8 cellular contexts compared by ENCODE assay signal in the genomic region with DNA sequence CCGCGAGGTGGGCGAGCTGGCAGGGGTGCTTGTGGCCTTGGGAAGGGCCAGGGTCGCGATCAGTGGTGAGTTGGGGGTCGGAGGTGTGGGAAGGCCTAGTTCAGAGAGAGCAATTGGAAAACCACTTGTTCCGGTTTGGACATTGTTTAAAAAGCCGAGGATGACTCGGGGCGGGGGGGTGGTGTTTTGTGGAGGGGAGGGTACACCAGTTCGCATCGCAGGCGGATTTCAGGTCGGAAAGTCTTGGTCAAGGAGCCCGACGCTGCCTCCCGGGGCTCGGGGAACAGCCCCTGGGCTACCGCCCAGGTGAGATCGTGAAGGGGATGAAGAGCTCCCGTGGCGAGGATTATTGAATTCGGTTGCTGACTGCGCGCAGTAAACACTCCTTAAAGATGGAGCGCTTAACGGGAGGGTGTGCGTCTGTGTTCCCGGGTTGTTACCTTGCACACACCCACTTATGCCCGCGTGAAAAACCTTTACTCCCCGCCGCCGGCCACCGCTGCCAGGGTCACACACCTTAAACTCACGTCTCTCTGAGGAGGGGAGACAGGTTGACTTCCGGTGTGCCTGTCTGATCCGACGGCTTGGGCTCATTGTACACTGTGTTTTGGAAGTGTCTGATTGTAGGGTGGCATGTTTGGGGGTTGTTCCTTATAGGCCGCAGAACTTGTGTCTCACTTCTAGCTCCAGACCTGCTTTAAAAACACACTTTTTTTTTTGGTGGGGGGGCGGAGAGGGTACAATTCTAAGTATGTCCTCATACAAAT.
A peak's percentile ranks its signal among the peaks of the same experiment; 100 is the strongest.
DNase-seq lines count a peak whose midpoint lies in the region; ATAC-seq and TF ChIP-seq lines count a peak whose summit lies in the region.

No MANE protein-coding gene starts in this region.

- H2AFZ ChIP-seq in smooth muscle cell (ENCODE audit: low read depth) = peak overlapping the region; percentile 88

- H3K9ac ChIP-seq in NT2/D1 (ENCODE audit: insufficient read length, low read depth) (peak overlapping the region; percentile 85), smooth muscle cell (ENCODE audit: low read depth) (peak overlapping the region; percentile 78)

- H3K4me1 ChIP-seq in NT2/D1 (ENCODE audit: insufficient read depth, insufficient read length) = peaks cover 2% of the 10 kb centered on the region
- no peaks in the 10 kb centered on the region for H3K4me1 ChIP-seq in smooth muscle cell (ENCODE audit: low read depth)

- H3K4me2 ChIP-seq in smooth muscle cell = peak overlapping the region; percentile 89

- peaks cover 23% of the 10 kb centered on the region for H4K20me1 ChIP-seq in smooth muscle cell (ENCODE audit: low read depth)

- H3K4me3 ChIP-seq in NT2/D1 (ENCODE audit: insufficient read length, low read depth) = peak overlapping the region; percentile 64
- peak overlapping the region; percentile 78 for H3K4me3 ChIP-seq in smooth muscle cell

- H3K79me2 ChIP-seq in smooth muscle cell (ENCODE audit: low read depth) = peaks cover 47% of the 10 kb centered on the region

- no peak for DNase-seq in NT2/D1 (ENCODE audit: low read depth, low spot score)
- DNase-seq in astrocyte of the hippocampus (ENCODE audit: low read depth, low spot score) = peak; percentile 23
- DNase-seq in iPS-NIHi11 (ENCODE audit: low spot score) = peak; percentile 11
- DNase-seq in smooth muscle cell (lab: John Stamatoyannopoulos, UW; ENCODE audit: unreplicated experiment) = no peak
- no peak for DNase-seq in Kasumi-1 (lab: John Stamatoyannopoulos, UW)

- peak overlapping the region; percentile 29 for H3K27ac ChIP-seq in smooth muscle cell (ENCODE audit: low read depth)

- H3K36me3 ChIP-seq in NT2/D1 (ENCODE audit: insufficient read depth, insufficient read length, low read length) (no peaks in the 10 kb centered on the region), smooth muscle cell (ENCODE audit: low read depth) (no peaks in the 10 kb centered on the region)

- ATAC-seq in GM18498 (IDR thresholded peaks at IDR 0.05; ENCODE audit: unreplicated experiment) = peak; percentile 23
- ATAC-seq in HG03280 (IDR thresholded peaks at IDR 0.05; ENCODE audit: unreplicated experiment) = no peak
- no peak for ATAC-seq in GM19467 (IDR thresholded peaks at IDR 0.05; ENCODE audit: unreplicated experiment)

- H3K9me3 ChIP-seq in NT2/D1 (ENCODE audit: insufficient read depth, low read length) (peaks cover 11% of the 10 kb centered on the region; the same call in 1 of the 2 replicates), smooth muscle cell (replicated peaks; ENCODE audit: low read depth) (no peaks in the 10 kb centered on the region)

- H3F3A ChIP-seq in smooth muscle cell (ENCODE audit: low read depth) = peaks cover 3% of the 10 kb centered on the region

- WGBS in smooth muscle cell (ENCODE audit: low lambda C conversion rate) = 7% methylated on average over 40 of the region's 41 CpGs

- H3K27me3 ChIP-seq in NT2/D1 (ENCODE audit: insufficient read depth, insufficient read length) (peaks cover 36% of the 10 kb centered on the region), smooth muscle cell (ENCODE audit: low read depth) (no peaks in the 10 kb centered on the region)

- TF ChIP-seq CTCF in smooth muscle cell (IDR thresholded peaks at IDR 0.05; ENCODE audit: borderline replicate concordance, insufficient read depth, poor library complexity, severe bottlenecking) = no peak

Comparison
In these comparisons a context has a peak if more than half of its experiments do, and no peak if none do; other contexts are left out.
1. DNase-seq: peak in astrocyte of the hippocampus (single experiment) and iPS-NIHi11 (single experiment); none in NT2/D1 (single experiment), smooth muscle cell (single experiment) and Kasumi-1 (0 of 2).